ENCODE assay signal across 15 cellular contexts in genomic region chr10:133377025-133377817, GRCh38. TPM values are rescaled to one million over a fixed set of nuclear protein-coding genes. Genes with fewer than 3 reads are reported as not detected.
DNase-seq lines count a peak whose midpoint lies in the region; ATAC-seq and TF ChIP-seq lines count a peak whose summit lies in the region.
"Had no signal": no experiment of that assay in that cellular context is flagged by ENCODE, and none has a peak within 500 bp of the region (broad histone marks: within the 10 kb centered on the region; RNA-seq: fewer than 3 reads in every experiment).

No MANE protein-coding gene starts in this region.

- no peak for DNase-seq in CD4-positive, CD25-positive, alpha-beta regulatory T cell
- DNase-seq in neuronal stem cell (ENCODE audit: low spot score) = no peak
- no peak for DNase-seq in NCI-H774 (lab: John Stamatoyannopoulos, UW)
- no peak for DNase-seq in upper lobe of right lung
- no peak for DNase-seq in colonic mucosa
- DNase-seq: activated CD4-positive, alpha-beta T cell treated with anti-CD3 and anti-CD28 coated beads for 1 hour; Calu3; effector CD4-positive, alpha-beta T cell; kidney glomerular epithelial cell; NCI-H1105 treated with DMSO at 0.1 percent for 48 hours; NCI-H510A treated with DMSO at 0.1 percent for 48 hours had no signal

- no peaks in the 10 kb centered on the region for H3K9me3 ChIP-seq in CD4-positive, CD25-positive, alpha-beta regulatory T cell (ENCODE audit: control insufficient read depth in 2 of 2, low read length in 2 of 2)
- H3K9me3 ChIP-seq in neuronal stem cell (replicated peaks in 1 of 2; ENCODE audit: control insufficient read depth in 2 of 2, insufficient read depth in 1 of 2, low read depth in 1 of 2, low read length in 2 of 2) (no peaks in the 10 kb centered on the region), upper lobe of right lung (no peaks in the 10 kb centered on the region), colonic mucosa (no peaks in the 10 kb centered on the region)

- H3K79me1 ChIP-seq in neuronal stem cell (ENCODE audit: low read depth, low read length) = peaks cover 11% of the 10 kb centered on the region

- peaks cover 6% of the 10 kb centered on the region for H3K27me3 Mint-ChIP-seq in CD4-positive, CD25-positive, alpha-beta regulatory T cell

- peaks cover 4 to 18% (median 9%) of the 10 kb centered on the region in 4 donors for H3K4me1 Mint-ChIP-seq in CD4-positive, CD25-positive, alpha-beta regulatory T cell

- no peak overlapping the region for H2AFZ ChIP-seq in KMS-11 (ENCODE audit: low read depth)
- H2AFZ ChIP-seq in neuronal stem cell (ENCODE audit: low read length) = peak overlapping the region; percentile 90

- no peak overlapping the region for H4K91ac ChIP-seq in neuronal stem cell (ENCODE audit: low read depth, low read length, poor library complexity)

- H3K4me3 Mint-ChIP-seq in CD4-positive, CD25-positive, alpha-beta regulatory T cell = peak overlapping the region; percentile 75 to 87 (median 82)

- H3K4ac ChIP-seq in neuronal stem cell (ENCODE audit: low read length) = peak overlapping the region; percentile 98

- no CpG with 5 or more reads among the region's 30 CpGs for WGBS in neuronal stem cell (ENCODE audit: extremely low coverage in 2 of 2, insufficient read length in 2 of 2, insufficient replicate concordance in 1 of 2), 2 donors

- H2BK5ac ChIP-seq in neuronal stem cell (ENCODE audit: low read length) = peak overlapping the region; percentile 66

- H2BK12ac ChIP-seq in neuronal stem cell (ENCODE audit: low read length) = peak overlapping the region; percentile 99

- H3K27me3 ChIP-seq in CD4-positive, CD25-positive, alpha-beta regulatory T cell (ENCODE audit: control insufficient read depth, insufficient read depth, low read length) = no peaks in the 10 kb centered on the region
- H3K27me3 ChIP-seq in KMS-11 (ENCODE audit: insufficient read depth, low read depth) (no peaks in the 10 kb centered on the region; the same call in 1 of the 2 replicates), neuronal stem cell (ENCODE audit: control insufficient read depth in 3 of 3, insufficient read depth in 3 of 3, low read depth in 1 of 3, low read length in 3 of 3) (peaks cover 0 to 15% (median 8%) of the 10 kb centered on the region in 3 experiments), upper lobe of right lung (no peaks in the 10 kb centered on the region), colonic mucosa (no peaks in the 10 kb centered on the region)

- peak overlapping the region; percentile 65 for H4K8ac ChIP-seq in neuronal stem cell (ENCODE audit: low read depth, low read length)

- H3K36me3 ChIP-seq in CD4-positive, CD25-positive, alpha-beta regulatory T cell (ENCODE audit: control insufficient read depth, insufficient read depth, low read length) = no peaks in the 10 kb centered on the region
- H3K36me3 ChIP-seq in KMS-11 (ENCODE audit: insufficient read depth) = no peaks in the 10 kb centered on the region
- no peaks in the 10 kb centered on the region for H3K36me3 ChIP-seq in neuronal stem cell (replicated peaks in 1 of 2; ENCODE audit: control insufficient read depth in 2 of 2, insufficient read depth in 2 of 2, low read length in 2 of 2)
- no peaks in the 10 kb centered on the region for H3K36me3 ChIP-seq in upper lobe of right lung
- no peaks in the 10 kb centered on the region for H3K36me3 ChIP-seq in colonic mucosa

- H2AK5ac ChIP-seq in neuronal stem cell (ENCODE audit: low read depth, low read length) = peak overlapping the region; percentile 100

- H4K20me1 ChIP-seq in KMS-11 (ENCODE audit: insufficient read depth) = no peaks in the 10 kb centered on the region

- no peak for TF ChIP-seq CTCF in KMS-11 (conservative IDR thresholded peaks at IDR 0.05; ENCODE audit: low read depth, low read length)
- no peak for TF ChIP-seq CTCF in upper lobe of right lung (IDR thresholded peaks at IDR 0.05)
- TF ChIP-seq CTCF in colonic mucosa (IDR thresholded peaks at IDR 0.05) = no peak

- no peak overlapping the region for H3K14ac ChIP-seq in neuronal stem cell (ENCODE audit: low read length)

- peak overlapping the region; percentile 96 for H3K23ac ChIP-seq in neuronal stem cell (ENCODE audit: low read depth, low read length, poor library complexity)

- H2BK120ac ChIP-seq in neuronal stem cell (ENCODE audit: low read depth, low read length) = peak overlapping the region; percentile 81

- H3K36me3 Mint-ChIP-seq in CD4-positive, CD25-positive, alpha-beta regulatory T cell = no peaks in the 10 kb centered on the region

- H3K4me1 ChIP-seq in CD4-positive, CD25-positive, alpha-beta regulatory T cell (ENCODE audit: control insufficient read depth, insufficient read depth, low read length, poor library complexity, severe bottlenecking) = peaks cover 25% of the 10 kb centered on the region
- peaks cover 6% of the 10 kb centered on the region for H3K4me1 ChIP-seq in KMS-11 (ENCODE audit: low read depth, poor library complexity, severe bottlenecking)
- peaks cover 7 to 11% of the 10 kb centered on the region in 2 donors for H3K4me1 ChIP-seq in neuronal stem cell (ENCODE audit: control insufficient read depth in 2 of 2, insufficient read depth in 1 of 2, low read depth in 1 of 2, low read length in 2 of 2)
- peaks cover 17% of the 10 kb centered on the region for H3K4me1 ChIP-seq in upper lobe of right lung
- peaks cover 8% of the 10 kb centered on the region for H3K4me1 ChIP-seq in colonic mucosa

- H3K9ac ChIP-seq in KMS-11 = no peak overlapping the region
- peak overlapping the region; percentile 84 for H3K9ac ChIP-seq in neuronal stem cell (ENCODE audit: low read depth, low read length, poor library complexity)
- no peak overlapping the region for H3K9ac ChIP-seq in colonic mucosa (ENCODE audit: low read depth in 2 of 2, low read length in 2 of 2)

- peak overlapping the region; percentile 96 for H2BK15ac ChIP-seq in neuronal stem cell (ENCODE audit: low read length)

- H3K9me3 Mint-ChIP-seq in CD4-positive, CD25-positive, alpha-beta regulatory T cell = peaks cover 0 to 2% (median 0%) of the 10 kb centered on the region in 7 donors

- peak overlapping the region in 2 of 3 donors; percentile 25 to 32 for H3K27ac Mint-ChIP-seq in CD4-positive, CD25-positive, alpha-beta regulatory T cell

- H3K18ac ChIP-seq in neuronal stem cell (ENCODE audit: low read length) = peak overlapping the region; percentile 89

- intact Hi-C loops in upper lobe of right lung (cut with DNase I) (no loop called here), colonic mucosa (cut with DNase I) (no loop called here)

- no peak for ATAC-seq in CD4-positive, CD25-positive, alpha-beta regulatory T cell (ENCODE audit: low read depth in 2 of 2)
- no peak for ATAC-seq in upper lobe of right lung

- no peak overlapping the region for H3K4me3 ChIP-seq in CD4-positive, CD25-positive, alpha-beta regulatory T cell (ENCODE audit: low read depth, low read length)
- H3K4me3 ChIP-seq in KMS-11 (IDR thresholded peaks at IDR 0.05; ENCODE audit: insufficient read depth, low read depth, low read length) (no peak overlapping the region), neuronal stem cell (ENCODE audit: low read length in 2 of 2) (peak overlapping the region in 1 of 2 donors; percentile 84), upper lobe of right lung (no peak overlapping the region), colonic mucosa (no peak overlapping the region)

- H3K79me2 ChIP-seq in KMS-11 (ENCODE audit: insufficient read depth, low read depth) = no peaks in the 10 kb centered on the region

- H3K4me2 ChIP-seq in KMS-11 (peak overlapping the region; percentile 92), neuronal stem cell (ENCODE audit: insufficient read depth, low read length, poor library complexity, severe bottlenecking) (no peak overlapping the region)

- H3K27ac ChIP-seq in CD4-positive, CD25-positive, alpha-beta regulatory T cell (ENCODE audit: insufficient read depth, low read length, poor library complexity, severe bottlenecking) = no peak overlapping the region
- no peak overlapping the region for H3K27ac ChIP-seq in KMS-11
- H3K27ac ChIP-seq in cingulate gyrus (ENCODE audit: low read depth, low read length) = peak overlapping the region; percentile 83
- no peak overlapping the region for H3K27ac ChIP-seq in neuronal stem cell (replicated peaks; ENCODE audit: low read length)
- H3K27ac ChIP-seq in upper lobe of right lung = no peak overlapping the region
- no peak overlapping the region for H3K27ac ChIP-seq in colonic mucosa

RNA-seq across cellular contexts. Expression of gene PAOX, which starts 1.8 kb away (rescaled TPM):
- total RNA-seq in CD4-positive, CD25-positive, alpha-beta regulatory T cell = 6.7 TPM
- polyA plus RNA-seq in CD4-positive, CD25-positive, alpha-beta regulatory T cell = 10 to 100 TPM; 10.1 to 14.3 (median 11.2) TPM
- 6.1 TPM for polyA plus RNA-seq in neuronal stem cell (2013, experiment 1 of 2)
- polyA plus RNA-seq in neuronal stem cell (2013, experiment 2 of 2) = 5.9 TPM
- total RNA-seq in upper lobe of right lung = 6.0 TPM
- 1 to 10 TPM; 3.5 to 5.8 TPM for total RNA-seq in colonic mucosa

RNA-seq across cellular contexts. Expression of gene ECHS1, which starts 4.1 kb away (rescaled TPM):
- total RNA-seq in CD4-positive, CD25-positive, alpha-beta regulatory T cell = 16.9 TPM
- polyA plus RNA-seq in CD4-positive, CD25-positive, alpha-beta regulatory T cell = 10 to 100 TPM; 76.3 to 91.7 (median 88.9) TPM
- 61.5 TPM for polyA plus RNA-seq in neuronal stem cell (2013, experiment 1 of 2)
- 63.2 TPM for polyA plus RNA-seq in neuronal stem cell (2013, experiment 2 of 2)
- 55.8 TPM for total RNA-seq in upper lobe of right lung
- total RNA-seq in colonic mucosa = 100 to 1,000 TPM; 188 to 214 TPM

RNA-seq across cellular contexts. Expression of gene MTG1, which starts 16.7 kb away (rescaled TPM):
- total RNA-seq in CD4-positive, CD25-positive, alpha-beta regulatory T cell = 60.8 TPM
- polyA plus RNA-seq in CD4-positive, CD25-positive, alpha-beta regulatory T cell = 10 to 100 TPM; 36.7 to 46.7 (median 37.2) TPM
- 15.5 TPM for polyA plus RNA-seq in neuronal stem cell (2013, experiment 1 of 2)
- polyA plus RNA-seq in neuronal stem cell (2013, experiment 2 of 2) = 15.8 TPM
- total RNA-seq in upper lobe of right lung = 33.0 TPM
- total RNA-seq in colonic mucosa = 10 to 100 TPM; 31.2 to 59.5 TPM

RNA-seq across cellular contexts. Expression of gene FUOM, which starts 19.4 kb away (rescaled TPM):
- total RNA-seq in CD4-positive, CD25-positive, alpha-beta regulatory T cell = 7.1 TPM
- polyA plus RNA-seq in CD4-positive, CD25-positive, alpha-beta regulatory T cell = 10 to 100 TPM; 12.3 to 21.9 (median 17.9) TPM
- 16.2 TPM for polyA plus RNA-seq in neuronal stem cell (2013, experiment 1 of 2)
- 16.5 TPM for polyA plus RNA-seq in neuronal stem cell (2013, experiment 2 of 2)
- total RNA-seq in upper lobe of right lung (21.2 TPM), colonic mucosa (10 to 100 TPM; 16.9 to 23.3 TPM)

RNA-seq across cellular contexts. Expression of gene PRAP1, which starts 30.0 kb away (rescaled TPM):
- total RNA-seq in CD4-positive, CD25-positive, alpha-beta regulatory T cell = not detected
- polyA plus RNA-seq in CD4-positive, CD25-positive, alpha-beta regulatory T cell = not detected
- polyA plus RNA-seq in neuronal stem cell (2013, experiment 1 of 2) = 0.52 TPM
- polyA plus RNA-seq in neuronal stem cell (2013, experiment 2 of 2) = 0.43 TPM
- not detected for total RNA-seq in upper lobe of right lung
- total RNA-seq in colonic mucosa = 10 to 100 TPM; 15.0 to 99.3 TPM
- total RNA-seq: Calu3, HT1080, SK-MEL-5 had no signal
